Comparison of ENCODE assay signal across 1 cellular context in genomic region chr9:93077367-93077766, GRCh38.
TF ChIP-seq lines count a peak whose summit lies in the region.

No MANE protein-coding gene starts in this region.

TF ChIP-seq in HEK293, 187 proteins besides CTCF, POLR2A, EP300 and RAD21 (continued from another document):
- no peak for TF ChIP-seq ZNF114 (tag by site-specific recombination; IDR thresholded peaks at IDR 0.05)
- no peak for TF ChIP-seq YY2 (tag by site-specific recombination; IDR thresholded peaks at IDR 0.05)
